22 cellular contexts compared by ENCODE assay signal in genomic region chr13:24615911-24616472, GRCh38.
"Had no signal": no experiment of that assay in that cellular context is flagged by ENCODE, and none has a peak within 500 bp of the region (broad histone marks: within the 10 kb centered on the region; RNA-seq: fewer than 3 reads in every experiment).

No MANE protein-coding gene starts in this region.

- H3K4me3 Mint-ChIP-seq: naive thymus-derived CD4-positive, alpha-beta T cell; stimulated activated memory B cell treated with anti-CD40 and anti-IgM and Interleukin-4, amounts not matched to agents 10 μg/mL and 1 μg/mL and 100 μg/mL, for 72 hours; stimulated activated naive CD8-positive, alpha-beta T cell treated with anti-CD3 and anti-CD28 coated beads, Interleukin-15, Interleukin-2, amounts not matched to agents 100 ng/mL and 50 ng/mL, for 24 hours had no signal

- ATAC-seq: gastrocnemius medialis; left cardiac atrium; naive thymus-derived CD4-positive, alpha-beta T cell; psoas muscle; right lobe of liver; stimulated activated memory B cell treated with anti-CD40 and anti-IgM and Interleukin-4, amounts not matched to agents 10 μg/mL and 1 μg/mL and 100 μg/mL, for 72 hours had no signal

- H3K36me3 ChIP-seq: esophagus muscularis mucosa, gastrocnemius medialis, left ventricle myocardium inferior, right lobe of liver, spleen, tibial artery, upper lobe of left lung, uterus had no signal

- H3K9me3 ChIP-seq: esophagus muscularis mucosa, gastrocnemius medialis, left ventricle myocardium inferior, psoas muscle, right lobe of liver, spleen, tibial artery, upper lobe of left lung, uterus had no signal

- H3K27ac ChIP-seq: epithelial cell of prostate, esophagus muscularis mucosa, gastrocnemius medialis, left ventricle myocardium inferior, psoas muscle, right lobe of liver, spleen, tibial artery, upper lobe of left lung, uterus had no signal

- DNase-seq: effector memory CD4-positive, alpha-beta T cell; gastrocnemius medialis; kidney; left cardiac atrium; left ventricle myocardium inferior; mesendoderm; naive thymus-derived CD4-positive, alpha-beta T cell; psoas muscle; retina; right lobe of liver; spleen; stimulated activated CD4-positive, alpha-beta T cell treated with anti-CD3 and anti-CD28 coated beads, Interleukin-15, amount 100 ng/mL, for 24 hours; stimulated activated CD4-positive, alpha-beta T cell treated with anti-CD3 and anti-CD28 coated beads, Interleukin-1b, Interleukin-23, amount 100 ng/mL, for 48 hours; stimulated activated CD4-positive, alpha-beta T cell treated with anti-CD3 and anti-CD28 coated beads, Interleukin-4, amount 100 ng/mL, for 24 hours; tibial artery; uterus had no signal

- H3K27ac Mint-ChIP-seq: stimulated activated memory B cell treated with anti-CD40 and anti-IgM and Interleukin-4, amounts not matched to agents 10 μg/mL and 1 μg/mL and 100 μg/mL, for 72 hours; stimulated activated naive CD8-positive, alpha-beta T cell treated with anti-CD3 and anti-CD28 coated beads, Interleukin-15, Interleukin-2, amounts not matched to agents 100 ng/mL and 50 ng/mL, for 24 hours had no signal

- H3K9me3 Mint-ChIP-seq: stimulated activated memory B cell treated with anti-CD40 and anti-IgM and Interleukin-4, amounts not matched to agents 10 μg/mL and 1 μg/mL and 100 μg/mL, for 72 hours; stimulated activated naive CD8-positive, alpha-beta T cell treated with anti-CD3 and anti-CD28 coated beads, Interleukin-15, Interleukin-2, amounts not matched to agents 100 ng/mL and 50 ng/mL, for 24 hours had no signal

- H3K36me3 Mint-ChIP-seq: stimulated activated memory B cell treated with anti-CD40 and anti-IgM and Interleukin-4, amounts not matched to agents 10 μg/mL and 1 μg/mL and 100 μg/mL, for 72 hours had no signal

- H3K27me3 Mint-ChIP-seq: naive thymus-derived CD4-positive, alpha-beta T cell; stimulated activated memory B cell treated with anti-CD40 and anti-IgM and Interleukin-4, amounts not matched to agents 10 μg/mL and 1 μg/mL and 100 μg/mL, for 72 hours; stimulated activated naive CD8-positive, alpha-beta T cell treated with anti-CD3 and anti-CD28 coated beads, Interleukin-15, Interleukin-2, amounts not matched to agents 100 ng/mL and 50 ng/mL, for 24 hours had no signal

- H3K27me3 ChIP-seq: esophagus muscularis mucosa, gastrocnemius medialis, right lobe of liver, spleen, tibial artery, upper lobe of left lung, uterus had no signal

- H3K4me1 ChIP-seq: esophagus muscularis mucosa, gastrocnemius medialis, left ventricle myocardium inferior, psoas muscle, right lobe of liver, tibial artery, uterus had no signal

- H3K4me3 ChIP-seq: esophagus muscularis mucosa, gastrocnemius medialis, left ventricle myocardium inferior, lung, psoas muscle, right lobe of liver, spleen, tibial artery, upper lobe of left lung, uterus had no signal
